ENCODE assay signal across 13 cellular contexts in the genomic region with DNA sequence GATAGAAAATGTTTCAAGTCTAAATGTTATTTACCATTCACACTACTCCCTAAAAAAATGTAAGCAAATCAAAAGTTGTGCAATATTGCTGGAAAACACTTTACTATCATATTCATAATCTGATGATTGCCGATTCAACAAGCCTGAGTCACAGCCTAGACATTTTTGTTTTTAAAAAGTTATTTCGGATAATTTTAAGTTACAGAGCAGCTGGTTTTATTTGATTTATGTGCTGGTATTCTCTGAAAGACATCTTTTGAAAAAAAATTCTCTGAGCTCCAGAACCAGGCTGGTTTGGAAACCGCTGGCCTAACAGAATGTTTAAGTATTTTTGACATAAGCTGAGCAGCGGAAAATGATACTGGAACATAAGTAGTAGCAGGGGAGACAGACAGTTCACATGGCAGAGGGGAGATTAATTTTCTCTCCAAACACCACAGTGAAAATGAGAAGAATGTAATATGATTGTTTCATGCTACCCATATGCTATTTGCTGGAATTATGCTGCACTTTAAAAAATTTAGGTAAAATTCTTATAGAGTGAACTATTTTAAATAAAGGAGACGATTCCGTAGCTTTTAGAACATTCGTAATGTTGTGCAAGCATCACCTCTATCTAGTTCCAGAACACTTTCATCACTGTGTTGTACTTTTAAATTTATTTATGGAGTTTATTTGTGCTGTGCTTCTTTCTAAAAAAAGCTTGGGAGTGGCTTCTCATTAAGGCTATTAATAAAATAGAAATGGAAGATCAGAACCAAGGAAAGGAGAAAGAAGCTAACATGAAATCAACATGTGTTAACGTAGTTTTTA. TPM values are rescaled to one million over a fixed set of nuclear protein-coding genes. Genes with fewer than 3 reads are reported as not detected.
DNase-seq lines count a peak whose midpoint lies in the region; ATAC-seq and TF ChIP-seq lines count a peak whose summit lies in the region.
"Had no signal": no experiment of that assay in that cellular context is flagged by ENCODE, and none has a peak within 500 bp of the region (broad histone marks: within the 10 kb centered on the region; RNA-seq: fewer than 3 reads in every experiment).

No MANE protein-coding gene starts in this region.

- WGBS in right lobe of liver (ENCODE audit: insufficient coverage, low coverage, low lambda C conversion rate, missing lambda C conversion rate): 23% methylated on average over 8 of the region's 8 CpGs

- H3K4me1 ChIP-seq in fibroblast of lung (ENCODE audit: control insufficient read depth, extremely low read depth, insufficient read depth, low read length): peaks cover 4% of the 10 kb centered on the region
- H3K4me1 ChIP-seq in right lobe of liver: peaks cover 0 to 28% (median 3%) of the 10 kb centered on the region in 4 donors
- H3K4me1 ChIP-seq: spleen had no signal

- in situ Hi-C loops in G401 (cut with HindIII; ENCODE audit: low sequenced_read_pairs): no loop called here

- H3K9me3 ChIP-seq in fibroblast of lung (ENCODE audit: control insufficient read depth, insufficient read depth, low read depth, low read length) (no peaks in the 10 kb centered on the region), right lobe of liver (no peaks in the 10 kb centered on the region)
- H3K9me3 ChIP-seq: Caco-2, spleen, tibial nerve had no signal

- H4K20me1 ChIP-seq in fibroblast of lung (ENCODE audit: control insufficient read depth, extremely low read depth, insufficient read depth, low read length): no peaks in the 10 kb centered on the region

- H3K4me2 ChIP-seq in fibroblast of lung (ENCODE audit: extremely low read depth, insufficient read depth, low read length): peak overlapping the region; percentile 91

- peak; percentile 80 for ATAC-seq in Right ventricle myocardium inferior
- peak; percentile 31 to 64 (median 48) for ATAC-seq in right lobe of liver

- TF ChIP-seq CTCF in fibroblast of lung (conservative IDR thresholded peaks at IDR 0.05 in 1 of 2, IDR thresholded peaks at IDR 0.05 in 1 of 2; ENCODE audit: low read depth in 1 of 2, low read length in 2 of 2) (no peak), right lobe of liver (IDR thresholded peaks at IDR 0.05) (no peak)

- H3K4me3 ChIP-seq in fibroblast of lung (replicated peaks in 1 of 4; ENCODE audit: control extremely low read depth in 1 of 4, insufficient read depth in 1 of 4, low read depth in 3 of 4, low read length in 4 of 4) (peak overlapping the region; percentile 11 to 51 (median 33)), right lobe of liver (peak overlapping the region in 1 of 3 donors; percentile 14)
- H3K4me3 ChIP-seq: spleen had no signal

- no peaks in the 10 kb centered on the region for H3K27me3 ChIP-seq in fibroblast of lung (ENCODE audit: control insufficient read depth, insufficient read depth, low read length)
- H3K27me3 ChIP-seq in right lobe of liver: no peaks in the 10 kb centered on the region
- H3K27me3 ChIP-seq: spleen, tibial nerve had no signal

- no peaks in the 10 kb centered on the region for H3K79me2 ChIP-seq in fibroblast of lung (ENCODE audit: control insufficient read depth, insufficient read depth, low read length)

- H3K9ac ChIP-seq in fibroblast of lung (ENCODE audit: insufficient read depth, low read length): no peak overlapping the region

- TF ChIP-seq POLR2A in right lobe of liver (IDR thresholded peaks at IDR 0.05): no peak

- intact Hi-C loops in Right ventricle myocardium inferior (cut with DNase I): no loop called here
- intact Hi-C loops in cardiac septum (cut with DNase I): no loop called here
- intact Hi-C loops in right lobe of liver (cut with DNase I): no loop called here

- no peak overlapping the region for H3K27ac ChIP-seq in fibroblast of lung (ENCODE audit: insufficient read depth, low read length)
- peak overlapping the region; percentile 13 to 52 (median 20) for H3K27ac ChIP-seq in right lobe of liver

- DNase-seq in Right ventricle myocardium inferior (ENCODE audit: missing footprints) (no peak), cardiac septum (ENCODE audit: low spot score) (no peak), fibroblast of lung (ENCODE audit: low read depth in 2 of 2) (peak in 1 of 2 donors; percentile 73), right lobe of liver (no peak), NCI-H2227 (lab: John Stamatoyannopoulos, UW; ENCODE audit: unreplicated experiment) (no peak), NCI-H2107 treated with DMSO at 0.1 percent for 48 hours (lab: John Stamatoyannopoulos, UW; ENCODE audit: unreplicated experiment) (no peak), NOMO-1 (lab: John Stamatoyannopoulos, UW; ENCODE audit: unreplicated experiment in 2 of 2) (no peak), G401 (ENCODE audit: low spot score) (no peak)
- DNase-seq: activated effector memory CD4-positive, alpha-beta T cell treated with Interleukin-2 at 50 U/mL for 16 hours; Caco-2; foreskin melanocyte; spleen had no signal

- H3K36me3 ChIP-seq in fibroblast of lung (ENCODE audit: control insufficient read depth, insufficient read depth, low read length): no peaks in the 10 kb centered on the region
- H3K36me3 ChIP-seq in right lobe of liver: no peaks in the 10 kb centered on the region
- H3K36me3 ChIP-seq: spleen, tibial nerve had no signal

- H2AFZ ChIP-seq in fibroblast of lung (ENCODE audit: low read length): no peak overlapping the region

RNA-seq across cellular contexts. Expression of gene TBC1D4, which starts 36.0 kb away (rescaled TPM):
- total RNA-seq in Right ventricle myocardium inferior: 86.8 TPM
- 84.9 TPM for total RNA-seq in cardiac septum
- 11.3 and 15.4 TPM in 2 replicates for total RNA-seq in fibroblast of lung
- 10.3 and 10.5 TPM in 2 replicates for polyA plus RNA-seq in fibroblast of lung
- 6.0 and 7.1 TPM in 2 replicates for polyA plus RNA-seq in fibroblast of lung (2012)
- polyA minus RNA-seq in fibroblast of lung (ENCODE audit: low replicate concordance): 9.7 and 21.3 TPM in 2 replicates
- total RNA-seq in right lobe of liver: 10 to 100 TPM in 4 of 6 experiments, 1 to 10 TPM in 2; 7.7 to 18.6 (median 10.3) TPM
- 0.78 and 1.2 TPM in 2 replicates for total RNA-seq in G401 (2014; rRNA removed; shearing (Covaris generic))
